In the genomic region with DNA sequence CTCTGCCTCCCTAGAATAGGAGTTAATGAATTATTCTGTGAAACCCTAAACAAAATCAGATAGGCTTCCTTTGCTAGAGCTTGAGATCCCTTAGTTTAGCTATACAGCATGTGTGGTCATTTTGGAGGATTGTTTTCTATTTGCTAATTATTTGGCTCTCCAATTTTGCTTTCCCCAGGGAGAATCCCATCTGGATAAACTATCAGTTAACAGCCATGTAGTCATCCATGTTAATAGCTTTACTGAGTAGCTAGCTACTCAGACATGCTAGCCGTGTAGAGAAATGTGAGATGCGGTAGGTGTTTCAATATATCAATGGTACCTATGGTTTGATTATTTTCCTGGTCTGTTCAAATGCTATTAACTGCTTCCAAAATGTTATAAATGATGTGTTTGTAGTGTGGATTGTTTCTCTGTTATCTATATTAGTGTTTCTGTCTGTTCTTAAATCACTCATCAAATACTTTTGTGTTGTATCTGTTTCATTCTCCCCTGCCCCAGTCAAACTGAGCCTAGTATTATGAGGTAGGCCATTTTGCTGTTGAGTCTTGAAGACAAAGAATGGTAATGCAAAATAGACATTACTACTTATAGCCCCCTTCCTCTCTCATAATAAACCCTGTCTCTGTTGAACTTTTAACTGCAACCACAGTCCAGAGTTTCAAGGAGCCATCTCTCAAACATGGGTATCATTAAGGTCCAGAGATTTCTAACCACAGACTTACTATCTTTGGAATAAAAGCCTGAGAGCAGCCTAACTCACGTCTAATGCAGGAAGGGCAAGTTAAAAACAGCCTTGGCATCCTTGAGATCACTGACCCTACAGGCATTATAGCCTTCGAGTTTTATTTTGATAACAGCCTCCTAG, we compare ENCODE assay signal across 21 cellular contexts. TPM values are rescaled to one million over a fixed set of nuclear protein-coding genes. Genes with fewer than 3 reads are reported as not detected.
DNase-seq lines count a peak whose midpoint lies in the region; ATAC-seq and TF ChIP-seq lines count a peak whose summit lies in the region.
"Had no signal": no experiment of that assay in that cellular context is flagged by ENCODE, and none has a peak within 500 bp of the region (broad histone marks: within the 10 kb centered on the region; RNA-seq: fewer than 3 reads in every experiment).

No MANE protein-coding gene starts in this region.

- H3K27me3 Mint-ChIP-seq in activated CD4-positive, alpha-beta T cell treated with anti-CD3 and anti-CD28 coated beads for 36 hours: peaks cover 7% of the 10 kb centered on the region
- H3K27me3 Mint-ChIP-seq in stimulated activated naive CD8-positive, alpha-beta T cell treated with anti-CD3 and anti-CD28 coated beads, Interleukin-15, amount 100 ng/mL, for 72 hours: peaks cover 58% of the 10 kb centered on the region
- H3K27me3 Mint-ChIP-seq: activated naive CD8-positive, alpha-beta T cell; CD4-positive, CD25-positive, alpha-beta regulatory T cell; stimulated activated naive B cell treated with anti-CD40 and anti-IgM and Interleukin-4, amounts not matched to agents 10 μg/mL and 1 μg/mL and 100 μg/mL, for 72 hours had no signal

- POLR2A ChIA-PET in activated CD4-positive, alpha-beta T cell treated with anti-CD3 and anti-CD28 coated beads for 36 hours (lab: Charles Lee): interaction anchor here (0.6 kb wide), 1 partner anchor 300 kb away, joined by 3 read pairs; no protein-coding TSS in a partner anchor
- POLR2A ChIA-PET in OCI-LY7 (lab: Charles Lee): no interaction called here

- H3K27ac ChIP-seq in OCI-LY7 (ENCODE audit: low read depth, low read length, poor library complexity, severe bottlenecking): no peak overlapping the region

- peaks cover 18% of the 10 kb centered on the region for H3K4me1 Mint-ChIP-seq in activated CD4-positive, alpha-beta T cell treated with anti-CD3 and anti-CD28 coated beads for 36 hours
- peaks cover 15% of the 10 kb centered on the region for H3K4me1 Mint-ChIP-seq in stimulated activated naive CD8-positive, alpha-beta T cell treated with anti-CD3 and anti-CD28 coated beads, Interleukin-15, amount 100 ng/mL, for 72 hours
- H3K4me1 Mint-ChIP-seq: CD4-positive, CD25-positive, alpha-beta regulatory T cell; stimulated activated naive B cell treated with anti-CD40 and anti-IgM and Interleukin-4, amounts not matched to agents 10 μg/mL and 1 μg/mL and 100 μg/mL, for 72 hours had no signal

- H3K4me2 ChIP-seq in OCI-LY7 (ENCODE audit: low read length): peak overlapping the region; percentile 10

- no peaks in the 10 kb centered on the region for H3K9me3 Mint-ChIP-seq in activated CD4-positive, alpha-beta T cell treated with anti-CD3 and anti-CD28 coated beads for 36 hours (ENCODE audit: low read depth)
- H3K9me3 Mint-ChIP-seq in stimulated activated naive CD8-positive, alpha-beta T cell treated with anti-CD3 and anti-CD28 coated beads, Interleukin-15, amount 100 ng/mL, for 72 hours: no peaks in the 10 kb centered on the region
- H3K9me3 Mint-ChIP-seq: nephron progenitor cell; stimulated activated naive B cell treated with anti-CD40 and anti-IgM and Interleukin-4, amounts not matched to agents 10 μg/mL and 1 μg/mL and 100 μg/mL, for 72 hours had no signal

- BruUV-seq in OCI-LY7 (replicated peaks; lab: Mats Ljungman, UMichigan): no TSS peak

- H3K4me3 Mint-ChIP-seq in activated CD4-positive, alpha-beta T cell treated with anti-CD3 and anti-CD28 coated beads for 36 hours: no peak overlapping the region
- no peak overlapping the region for H3K4me3 Mint-ChIP-seq in stimulated activated naive CD8-positive, alpha-beta T cell treated with anti-CD3 and anti-CD28 coated beads, Interleukin-15, amount 100 ng/mL, for 72 hours
- H3K4me3 Mint-ChIP-seq: activated naive CD8-positive, alpha-beta T cell; CD4-positive, CD25-positive, alpha-beta regulatory T cell; nephron progenitor cell; stimulated activated naive B cell treated with anti-CD40 and anti-IgM and Interleukin-4, amounts not matched to agents 10 μg/mL and 1 μg/mL and 100 μg/mL, for 72 hours had no signal

- no peak overlapping the region for H3K4me3 ChIP-seq in OCI-LY7 (ENCODE audit: low read depth, low read length, poor library complexity, severe bottlenecking)
- H3K4me3 ChIP-seq: mucosa of descending colon had no signal

- no peaks in the 10 kb centered on the region for H3K9me3 ChIP-seq in OCI-LY7 (ENCODE audit: low read length)
- H3K9me3 ChIP-seq: mucosa of descending colon had no signal

- H3K27ac Mint-ChIP-seq in activated CD4-positive, alpha-beta T cell treated with anti-CD3 and anti-CD28 coated beads for 36 hours: no peak overlapping the region
- H3K27ac Mint-ChIP-seq in stimulated activated naive CD8-positive, alpha-beta T cell treated with anti-CD3 and anti-CD28 coated beads, Interleukin-15, amount 100 ng/mL, for 72 hours: no peak overlapping the region
- H3K27ac Mint-ChIP-seq: activated naive CD8-positive, alpha-beta T cell; nephron progenitor cell; stimulated activated naive B cell treated with anti-CD40 and anti-IgM and Interleukin-4, amounts not matched to agents 10 μg/mL and 1 μg/mL and 100 μg/mL, for 72 hours had no signal

- no peaks in the 10 kb centered on the region for H3K79me2 ChIP-seq in OCI-LY7 (ENCODE audit: insufficient read depth, low read depth, low read length)

- CTCF ChIA-PET in activated CD4-positive, alpha-beta T cell treated with anti-CD3 and anti-CD28 coated beads for 36 hours (lab: Charles Lee): interaction anchor here (0.6 to 1.5 kb wide), 4 partner anchors 10 to 72 kb away, joined by 3 to 5 read pairs (median 3); no protein-coding TSS in a partner anchor
- CTCF ChIA-PET in OCI-LY7 (lab: Charles Lee; ENCODE audit: unreplicated experiment): no interaction called here

- no peaks in the 10 kb centered on the region for H3K36me3 ChIP-seq in OCI-LY7 (ENCODE audit: insufficient read depth, low read length)

- TF ChIP-seq CTCF in OCI-LY7 (conservative IDR thresholded peaks at IDR 0.05; ENCODE audit: low read length): no peak

- DNase-seq in activated CD4-positive, alpha-beta T cell treated with anti-CD3 and anti-CD28 coated beads for 36 hours: no peak
- DNase-seq in activated CD4-positive, alpha-beta T cell treated with anti-CD3 and anti-CD28 coated beads for 1 hour: no peak
- DNase-seq in stimulated activated naive CD8-positive, alpha-beta T cell treated with anti-CD3 and anti-CD28 coated beads, Interleukin-15, amount 100 ng/mL, for 72 hours: no peak
- DNase-seq in stimulated activated naive CD8-positive, alpha-beta T cell treated with anti-CD3 and anti-CD28 coated beads, Interleukin-15, Interleukin-2, amounts not matched to agents 100 U/mL and 50 U/mL, for 24 hours: no peak
- no peak for DNase-seq in OCI-LY7 (ENCODE audit: low spot score)
- DNase-seq in NCI-H187 (lab: John Stamatoyannopoulos, UW): no peak
- no peak for DNase-seq in left colon
- DNase-seq: activated CD4-positive, alpha-beta T cell treated with anti-CD3 and anti-CD28 coated beads, Interleukin-2, amount 50 U/mL, for 1 hour; activated CD8-positive, alpha-beta memory T cell treated with anti-CD3 and anti-CD28 coated beads, Interleukin-2, amount 50 U/mL, for 48 hours; activated effector memory CD4-positive, alpha-beta T cell treated with Interleukin-2 at 50 U/mL for 16 hours; AML-193; Calu3; CD4-positive, CD25-positive, alpha-beta regulatory T cell; mucosa of descending colon; NCI-H1092 treated with DMSO at 0.1 percent for 48 hours; NCI-H1694 treated with DMSO at 0.1 percent for 48 hours; NCI-H748 treated with DMSO at 0.1 percent for 48 hours; nephron progenitor cell; RPMI8226; stimulated activated naive B cell treated with anti-CD40 and anti-IgM and Interleukin-4, amounts not matched to agents 10 μg/mL and 1 μg/mL and 100 μg/mL, for 72 hours had no signal

- H3K9me2 ChIP-seq in OCI-LY7 (ENCODE audit: insufficient read depth, low read length): no peaks in the 10 kb centered on the region

- H3K4me1 ChIP-seq in OCI-LY7 (ENCODE audit: insufficient read depth, low read length, poor library complexity, severe bottlenecking): peaks cover 9% of the 10 kb centered on the region

- peak; percentile 83 for ATAC-seq in activated CD4-positive, alpha-beta T cell treated with anti-CD3 and anti-CD28 coated beads for 36 hours
- peak; percentile 55 for ATAC-seq in stimulated activated naive CD8-positive, alpha-beta T cell treated with anti-CD3 and anti-CD28 coated beads, Interleukin-15, amount 100 ng/mL, for 72 hours
- ATAC-seq in stimulated activated naive CD8-positive, alpha-beta T cell treated with anti-CD3 and anti-CD28 coated beads, Interleukin-15, Interleukin-2, amounts not matched to agents 100 U/mL and 50 U/mL, for 24 hours: no peak
- no peak for ATAC-seq in left colon
- ATAC-seq: mucosa of descending colon; stimulated activated naive B cell treated with anti-CD40 and anti-IgM and Interleukin-4, amounts not matched to agents 10 μg/mL and 1 μg/mL and 100 μg/mL, for 72 hours had no signal

- no peaks in the 10 kb centered on the region for H3K36me3 Mint-ChIP-seq in activated CD4-positive, alpha-beta T cell treated with anti-CD3 and anti-CD28 coated beads for 36 hours (ENCODE audit: low read depth)
- H3K36me3 Mint-ChIP-seq: activated naive CD8-positive, alpha-beta T cell; CD4-positive, CD25-positive, alpha-beta regulatory T cell; stimulated activated naive B cell treated with anti-CD40 and anti-IgM and Interleukin-4, amounts not matched to agents 10 μg/mL and 1 μg/mL and 100 μg/mL, for 72 hours had no signal

- peak overlapping the region; percentile 35; the same call in 1 of the 2 replicates for H2AFZ ChIP-seq in OCI-LY7 (ENCODE audit: low read length)

- no peaks in the 10 kb centered on the region for H4K20me1 ChIP-seq in OCI-LY7 (ENCODE audit: insufficient read depth, low read length)

- intact Hi-C loops in activated CD4-positive, alpha-beta T cell treated with anti-CD3 and anti-CD28 coated beads for 36 hours (cut with DNase I, micrococcal nuclease): no loop called here
- intact Hi-C loops in OCI-LY7 (cut with micrococcal nuclease; ENCODE audit: unreplicated experiment): no loop called here
- intact Hi-C loops in left colon (cut with DNase I, micrococcal nuclease): no loop called here

RNA-seq across cellular contexts. Expression of a gene that starts 56.1 kb away (rescaled TPM):
- total RNA-seq in activated CD4-positive, alpha-beta T cell treated with anti-CD3 and anti-CD28 coated beads for 36 hours: 10 to 100 TPM; 38.6 to 45.7 TPM
- total RNA-seq in OCI-LY7 (2014; rRNA removed; shearing (Covaris generic)): 0.16 TPM in 1 of 2 replicates, not detected in the other
- total RNA-seq in OCI-LY7 (2022) (not detected in 2 replicates), left colon (1 to 10 TPM; 3.1 to 3.5 TPM)

Comparison
In these comparisons a context has a peak if more than half of its experiments do, and no peak if none do; other contexts are left out.
1. ATAC-seq: peak in activated CD4-positive, alpha-beta T cell treated with anti-CD3 and anti-CD28 coated beads for 36 hours (single experiment) and stimulated activated naive CD8-positive, alpha-beta T cell treated with anti-CD3 and anti-CD28 coated beads, Interleukin-15, amount 100 ng/mL, for 72 hours (single experiment); none in stimulated activated naive CD8-positive, alpha-beta T cell treated with anti-CD3 and anti-CD28 coated beads, Interleukin-15, Interleukin-2, amounts not matched to agents 100 U/mL and 50 U/mL, for 24 hours (single experiment) and left colon (single experiment).
2. RNA of a gene that starts 56.1 kb away (total RNA-seq): 38.6 to 45.7 TPM in activated CD4-positive, alpha-beta T cell treated with anti-CD3 and anti-CD28 coated beads for 36 hours; 3.1 to 3.5 TPM in left colon and 0.16 TPM in OCI-LY7; every median in the first group is over 4 times any median in the second.